Comparison of ENCODE assay signal across 5 cellular contexts in genomic region chr6:143471822-143472221, GRCh38.
"Had no signal": no experiment of that assay in that cellular context is flagged by ENCODE, and none has a peak within 500 bp of the region (broad histone marks: within the 10 kb centered on the region; RNA-seq: fewer than 3 reads in every experiment).

No MANE protein-coding gene starts in this region.

- H3K9ac ChIP-seq: KMS-11 had no signal

- H2AFZ ChIP-seq: GM23338 had no signal

- H3K27ac ChIP-seq: KMS-11 had no signal

- DNase-seq: H9, HCEC 1CT, KBM-7 had no signal

- H3K4me3 ChIP-seq: GM23338 had no signal

- ATAC-seq: GM23338 had no signal

- H3K4me2 ChIP-seq: GM23338, KMS-11 had no signal
